In genomic region chr1:155608888-155609225, GRCh38 we compare ENCODE assay signal across 20 cellular contexts. TPM values are rescaled to one million over a fixed set of nuclear protein-coding genes. Genes with fewer than 3 reads are reported as not detected.
A peak's percentile ranks its signal among the peaks of the same experiment; 100 is the strongest.
DNase-seq lines count a peak whose midpoint lies in the region; ATAC-seq and TF ChIP-seq lines count a peak whose summit lies in the region.
"Had no signal": no experiment of that assay in that cellular context is flagged by ENCODE, and none has a peak within 500 bp of the region (broad histone marks: within the 10 kb centered on the region; RNA-seq: fewer than 3 reads in every experiment).

No MANE protein-coding gene starts in this region.

- no peak overlapping the region for H3K4me2 ChIP-seq in IMR-90 (ENCODE audit: low read depth, low read length)

- H3K4me3 Mint-ChIP-seq in activated T-cell treated with anti-CD3 and anti-CD28 coated beads, Interleukin-2, amount 50 U/mL, for 24 hours: peak overlapping the region; percentile 62
- H3K4me3 Mint-ChIP-seq in activated T-cell treated with anti-CD3 and anti-CD28 coated beads, Interleukin-2, amount 50 U/mL, for 72 hours: peak overlapping the region in 1 of 2 donors; percentile 52
- H3K4me3 Mint-ChIP-seq in activated CD8-positive, alpha-beta T cell treated with anti-CD3 and anti-CD28 coated beads for 36 hours: peak overlapping the region; percentile 49

- peaks cover 16% of the 10 kb centered on the region for H3K4me1 Mint-ChIP-seq in activated T-cell treated with anti-CD3 and anti-CD28 coated beads, Interleukin-2, amount 50 U/mL, for 24 hours (ENCODE audit: low read depth)
- H3K4me1 Mint-ChIP-seq in activated T-cell treated with anti-CD3 and anti-CD28 coated beads, Interleukin-2, amount 50 U/mL, for 72 hours (ENCODE audit: low read depth): peaks cover 11% of the 10 kb centered on the region
- H3K4me1 Mint-ChIP-seq in activated CD8-positive, alpha-beta T cell treated with anti-CD3 and anti-CD28 coated beads for 36 hours (ENCODE audit: low read depth): peaks cover 10% of the 10 kb centered on the region

- no peak overlapping the region for H3K23ac ChIP-seq in IMR-90 (ENCODE audit: low read depth, low read length)

- H3K18ac ChIP-seq in IMR-90 (ENCODE audit: low read depth, low read length): no peak overlapping the region

- no peak for TF ChIP-seq CTCF in IMR-90 (conservative IDR thresholded peaks at IDR 0.05; ENCODE audit: low read depth, low read length)
- no peak for TF ChIP-seq CTCF in activated CD8-positive, alpha-beta T cell treated with anti-CD3 and anti-CD28 coated beads for 36 hours (IDR thresholded peaks at IDR 0.05)
- TF ChIP-seq CTCF in sigmoid colon (IDR thresholded peaks at IDR 0.05): no peak

- no peaks in the 10 kb centered on the region for H3K27me3 ChIP-seq in IMR-90 (ENCODE audit: control insufficient read depth, insufficient read depth, low read length)
- H3K27me3 ChIP-seq in sigmoid colon: no peaks in the 10 kb centered on the region
- H3K27me3 ChIP-seq: transverse colon had no signal

- no peaks in the 10 kb centered on the region for H3K79me1 ChIP-seq in IMR-90 (ENCODE audit: low read depth in 1 of 2, low read length in 2 of 2)

- no peak overlapping the region for H2BK5ac ChIP-seq in IMR-90 (ENCODE audit: low read depth, low read length, poor library complexity, severe bottlenecking)

- no peak overlapping the region for H3K4ac ChIP-seq in IMR-90 (ENCODE audit: low read depth, low read length)

- no peak for DNase-seq in activated T-cell treated with anti-CD3 and anti-CD28 coated beads, Interleukin-2, amount 50 U/mL, for 24 hours
- DNase-seq in activated T-cell treated with anti-CD3 and anti-CD28 coated beads, Interleukin-2, amount 50 U/mL, for 72 hours: no peak
- DNase-seq in IMR-90 (no peak), sigmoid colon (peak; percentile 64), DMS153 (lab: John Stamatoyannopoulos, UW) (no peak), mesenteric fat pad (ENCODE audit: low spot score) (no peak)
- no peak for DNase-seq in activated CD8-positive, alpha-beta T cell treated with anti-CD3 and anti-CD28 coated beads for 36 hours
- DNase-seq: activated CD4-positive, alpha-beta T cell treated with anti-CD3 and anti-CD28 coated beads, Interleukin-2, amount 50 U/mL, for 48 hours; anterior cingulate cortex; cerebellar nuclear complex; effector CD8-positive, alpha-beta T cell; left ventricle myocardium superior; NCI-H1105 treated with DMSO at 0.1 percent for 48 hours; NCI-H748 treated with DMSO at 0.1 percent for 48 hours; occipital lobe; right cardiac atrium; SK-N-SH; stimulated activated naive CD4-positive, alpha-beta T cell; transverse colon had no signal

- H3K27ac ChIP-seq in IMR-90 (ENCODE audit: insufficient read depth, low read length): no peak overlapping the region
- H3K27ac ChIP-seq in sigmoid colon: no peak overlapping the region

- no peak overlapping the region for H2BK15ac ChIP-seq in IMR-90 (ENCODE audit: low read depth, low read length)

- H2AK9ac ChIP-seq in IMR-90 (replicated peaks; ENCODE audit: low read depth, low read length, poor library complexity): peak overlapping the region; percentile 55

- TF ChIP-seq EP300 in sigmoid colon (IDR thresholded peaks at IDR 0.05): no peak

- in situ Hi-C loops in IMR-90 (cut with MboI; ENCODE audit: low sequenced_read_pairs): no loop called here

- no peak overlapping the region for H3K14ac ChIP-seq in IMR-90 (replicated peaks; ENCODE audit: low read depth, low read length)

- H3K4me1 ChIP-seq in IMR-90 (ENCODE audit: control insufficient read depth, insufficient read depth, low read length) (no peaks in the 10 kb centered on the region), sigmoid colon (no peaks in the 10 kb centered on the region)

- no peak overlapping the region for H2BK20ac ChIP-seq in IMR-90 (ENCODE audit: low read depth, low read length)

- dilution Hi-C loops in IMR-90 (cut with HindIII; ENCODE audit: low sequenced_read_pairs, unreplicated experiment): no loop called here

- intact Hi-C loops in IMR-90 (cut with micrococcal nuclease): loop anchor here (5.0 kb wide), 1 partner anchor 38 kb away; no protein-coding TSS in a partner anchor
- intact Hi-C loops in activated CD8-positive, alpha-beta T cell treated with anti-CD3 and anti-CD28 coated beads for 36 hours (cut with micrococcal nuclease): no loop called here
- intact Hi-C loops in sigmoid colon (cut with DNase I): no loop called here

- H3K36me3 Mint-ChIP-seq in activated T-cell treated with anti-CD3 and anti-CD28 coated beads, Interleukin-2, amount 50 U/mL, for 24 hours (ENCODE audit: low read depth): peaks cover 22% of the 10 kb centered on the region
- H3K36me3 Mint-ChIP-seq in activated T-cell treated with anti-CD3 and anti-CD28 coated beads, Interleukin-2, amount 50 U/mL, for 72 hours (ENCODE audit: insufficient read depth in 2 of 2): peaks cover 0 to 5% of the 10 kb centered on the region in 2 donors
- H3K36me3 Mint-ChIP-seq in activated CD8-positive, alpha-beta T cell treated with anti-CD3 and anti-CD28 coated beads for 36 hours (ENCODE audit: low read depth): peaks cover 14% of the 10 kb centered on the region

- ATAC-seq in activated T-cell treated with anti-CD3 and anti-CD28 coated beads, Interleukin-2, amount 50 U/mL, for 72 hours (replicated peaks in 1 of 2): no peak
- ATAC-seq in IMR-90 (ENCODE audit: low read depth): no peak
- no peak for ATAC-seq in activated CD8-positive, alpha-beta T cell treated with anti-CD3 and anti-CD28 coated beads for 36 hours
- no peak for ATAC-seq in GM19455 (IDR thresholded peaks at IDR 0.05; ENCODE audit: unreplicated experiment)

- H4K5ac ChIP-seq in IMR-90 (ENCODE audit: low read depth, low read length): no peak overlapping the region

- H3K27ac Mint-ChIP-seq in activated T-cell treated with anti-CD3 and anti-CD28 coated beads, Interleukin-2, amount 50 U/mL, for 24 hours: no peak overlapping the region
- H3K27ac Mint-ChIP-seq in activated T-cell treated with anti-CD3 and anti-CD28 coated beads, Interleukin-2, amount 50 U/mL, for 72 hours: no peak overlapping the region
- H3K27ac Mint-ChIP-seq in activated CD8-positive, alpha-beta T cell treated with anti-CD3 and anti-CD28 coated beads for 36 hours: peak overlapping the region; percentile 8

- no peaks in the 10 kb centered on the region for H3K9me1 ChIP-seq in IMR-90 (ENCODE audit: insufficient read depth, low read length)

- peak overlapping the region; percentile 28; the same call in 1 of the 2 replicates for H2AK5ac ChIP-seq in IMR-90 (ENCODE audit: low read depth, low read length)

- CTCF ChIA-PET in IMR-90 (lab: Yijun Ruan, JAX): no interaction called here
- CTCF ChIA-PET in activated CD8-positive, alpha-beta T cell treated with anti-CD3 and anti-CD28 coated beads for 36 hours (lab: Charles Lee): interaction anchor here (3.6 kb wide), 1 partner anchor 358 kb away, joined by 15 read pairs; no protein-coding TSS in a partner anchor

- TF ChIP-seq RAD21 in IMR-90 (IDR thresholded peaks at IDR 0.05; ENCODE audit: low read length): no peak

- no peak overlapping the region for H2AFZ ChIP-seq in IMR-90 (replicated peaks; ENCODE audit: low read length, poor library complexity)

- no peak overlapping the region for H3K56ac ChIP-seq in IMR-90 (ENCODE audit: extremely low read depth, insufficient read depth, low read length)

- H3K4me3 ChIP-seq in IMR-90 (ENCODE audit: insufficient read depth, low read depth, low read length) (no peak overlapping the region), sigmoid colon (no peak overlapping the region)

- H3K9me3 ChIP-seq in IMR-90 (ENCODE audit: control insufficient read depth, insufficient read depth, low read length): no peaks in the 10 kb centered on the region
- H3K9me3 ChIP-seq in sigmoid colon: no peaks in the 10 kb centered on the region
- H3K9me3 ChIP-seq: SK-N-SH, transverse colon had no signal

- no peaks in the 10 kb centered on the region for H3K27me3 Mint-ChIP-seq in activated T-cell treated with anti-CD3 and anti-CD28 coated beads, Interleukin-2, amount 50 U/mL, for 24 hours
- H3K27me3 Mint-ChIP-seq in activated T-cell treated with anti-CD3 and anti-CD28 coated beads, Interleukin-2, amount 50 U/mL, for 72 hours (ENCODE audit: low read depth): no peaks in the 10 kb centered on the region
- no peaks in the 10 kb centered on the region for H3K27me3 Mint-ChIP-seq in activated CD8-positive, alpha-beta T cell treated with anti-CD3 and anti-CD28 coated beads for 36 hours

- H4K91ac ChIP-seq in IMR-90 (ENCODE audit: insufficient read depth, low read depth, low read length): no peak overlapping the region

- H3K9ac ChIP-seq in IMR-90 (ENCODE audit: low read depth, low read length): no peak overlapping the region

- peak overlapping the region in 1 of 2 experiments; percentile 42; a peak in 1 of 4 replicates for H4K8ac ChIP-seq in IMR-90 (ENCODE audit: low read depth in 2 of 2, low read length in 2 of 2)

- H3K36me3 ChIP-seq in IMR-90 (ENCODE audit: control insufficient read depth, insufficient read depth, low read length) (peaks cover 11% of the 10 kb centered on the region; the same call in 1 of the 2 replicates), sigmoid colon (peaks cover 0 to 13% (median 8%) of the 10 kb centered on the region in 4 donors)
- H3K36me3 ChIP-seq: transverse colon had no signal

- H4K20me1 ChIP-seq in IMR-90 (ENCODE audit: insufficient read depth, low read length): no peaks in the 10 kb centered on the region

- BruUV-seq in IMR-90 (replicated peaks; lab: Mats Ljungman, UMichigan): no TSS peak

- no peak overlapping the region for H2BK120ac ChIP-seq in IMR-90 (ENCODE audit: low read depth, low read length)

- TF ChIP-seq POLR2A in IMR-90 (IDR thresholded peaks at IDR 0.05; ENCODE audit: low read depth, low read length) (no peak), sigmoid colon (IDR thresholded peaks at IDR 0.05) (no peak)

- no peaks in the 10 kb centered on the region for H3K9me3 Mint-ChIP-seq in activated T-cell treated with anti-CD3 and anti-CD28 coated beads, Interleukin-2, amount 50 U/mL, for 24 hours
- H3K9me3 Mint-ChIP-seq in activated T-cell treated with anti-CD3 and anti-CD28 coated beads, Interleukin-2, amount 50 U/mL, for 72 hours: no peaks in the 10 kb centered on the region
- no peaks in the 10 kb centered on the region for H3K9me3 Mint-ChIP-seq in activated CD8-positive, alpha-beta T cell treated with anti-CD3 and anti-CD28 coated beads for 36 hours

- POLR2A ChIA-PET in IMR-90 (lab: Charles Lee; ENCODE audit: unreplicated experiment): interaction anchor here (0.7 kb wide), 1 partner anchor 386 kb away, joined by 9 read pairs; no protein-coding TSS in a partner anchor
- POLR2A ChIA-PET in activated CD8-positive, alpha-beta T cell treated with anti-CD3 and anti-CD28 coated beads for 36 hours (lab: Charles Lee): interaction anchor here (1.1 to 1.3 kb wide), 2 partner anchors 81 to 287 kb away, joined by 4 to 5 read pairs; no protein-coding TSS in a partner anchor

- WGBS in IMR-90 (ENCODE audit: extremely low coverage in 2 of 2, insufficient read length in 1 of 2), 2 experiments: 100% methylated on average over 3 of the region's 9 CpGs; no CpG with 5 or more reads in 1 of the 2 experiments
- WGBS in sigmoid colon, 2 donors: 85 to 96% methylated on average over 9 of the region's 9 CpGs

RNA-seq across cellular contexts. Expression of gene MSTO1, which starts 1.2 kb away (rescaled TPM):
- 10 to 100 TPM; 41.6 to 53.3 TPM for total RNA-seq in activated T-cell treated with anti-CD3 and anti-CD28 coated beads, Interleukin-2, amount 50 U/mL, for 72 hours
- total RNA-seq in IMR-90 (2012; rRNA removed) (19.2 and 21.7 TPM in 2 replicates), sigmoid colon (10 to 100 TPM in 2 of 4 donors, 1 to 10 TPM in 2; 3.6 to 14.7 (median 8.4) TPM), mesenteric fat pad (44.7 TPM)
- polyA plus RNA-seq in IMR-90 (2012; rRNA removed) (34.1 and 38.3 TPM in 2 replicates), sigmoid colon (10 to 100 TPM in 1 of 3 donors, 1 to 10 TPM in 2; 3.6 to 26.7 (median 4.2) TPM)
- 9.4 and 17.6 TPM in 2 replicates for polyA plus RNA-seq in IMR-90 (2012; cell fraction: cytosol; rRNA removed)
- 94.9 and 166 TPM in 2 replicates for polyA plus RNA-seq in IMR-90 (2012; cell fraction: nucleus; rRNA removed; ENCODE audit: low replicate concordance)
- 10 to 100 TPM; 52.3 to 57.1 TPM for total RNA-seq in activated CD8-positive, alpha-beta T cell treated with anti-CD3 and anti-CD28 coated beads for 36 hours

RNA-seq across cellular contexts. Expression of gene ASH1L, which starts 46.3 kb away (rescaled TPM):
- total RNA-seq in activated T-cell treated with anti-CD3 and anti-CD28 coated beads, Interleukin-2, amount 50 U/mL, for 72 hours: 10 to 100 TPM; 40.3 to 47.2 TPM
- total RNA-seq in IMR-90 (2012; rRNA removed) (18.5 and 23.9 TPM in 2 replicates), sigmoid colon (10 to 100 TPM; 62.4 to 70.6 (median 67.5) TPM), mesenteric fat pad (65.3 TPM)
- polyA plus RNA-seq in IMR-90 (2012; rRNA removed) (13.7 and 14.3 TPM in 2 replicates), sigmoid colon (10 to 100 TPM in 1 of 3 donors, 1 to 10 TPM in 2; 4.2 to 14.6 (median 4.4) TPM)
- 4.0 and 6.5 TPM in 2 replicates for polyA plus RNA-seq in IMR-90 (2012; cell fraction: cytosol; rRNA removed)
- 14.2 and 36.7 TPM in 2 replicates for polyA plus RNA-seq in IMR-90 (2012; cell fraction: nucleus; rRNA removed; ENCODE audit: low replicate concordance)
- 10 to 100 TPM; 30.3 to 31.6 TPM for total RNA-seq in activated CD8-positive, alpha-beta T cell treated with anti-CD3 and anti-CD28 coated beads for 36 hours
